Comparison of ENCODE assay signal across 8 cellular contexts in the genomic region with DNA sequence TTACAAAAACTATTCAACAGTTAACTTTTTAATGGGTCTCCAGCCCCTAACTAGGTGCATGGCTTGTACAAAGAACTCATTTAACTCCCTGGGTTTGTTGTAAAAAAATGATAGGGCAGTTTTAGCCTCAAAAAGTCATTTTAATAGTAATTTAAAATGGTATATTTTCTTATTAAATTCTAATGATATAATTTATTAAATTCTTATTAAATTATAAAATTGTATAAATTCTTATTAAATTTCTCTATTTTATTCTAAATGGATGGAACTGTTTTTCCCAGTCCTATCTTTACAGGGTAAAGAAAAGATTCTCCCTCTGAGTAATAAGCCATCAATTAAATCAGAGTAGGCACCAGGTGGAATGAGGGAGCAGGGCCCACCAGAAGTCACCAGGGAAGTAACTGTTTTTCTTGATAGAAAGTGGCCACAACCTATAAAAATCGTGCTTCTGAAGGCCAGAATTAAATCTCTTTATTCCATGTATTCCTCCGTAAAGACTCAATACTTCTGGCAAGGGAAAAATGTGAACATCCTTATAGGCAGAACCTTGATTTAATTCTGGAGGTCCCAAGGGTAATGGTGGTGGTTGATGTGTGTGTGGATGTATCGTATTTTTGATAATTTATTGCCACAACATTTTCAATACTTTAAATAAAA. TPM values are rescaled to one million over a fixed set of nuclear protein-coding genes. Genes with fewer than 3 reads are reported as not detected.
DNase-seq lines count a peak whose midpoint lies in the region; ATAC-seq and TF ChIP-seq lines count a peak whose summit lies in the region.

No MANE protein-coding gene starts in this region.

- TF ChIP-seq CTCF in VCaP (conservative IDR thresholded peaks at IDR 0.05) (no peak), testis (IDR thresholded peaks at IDR 0.05) (no peak)

- DNase-seq in T-helper 2 cell treated with Interferon-gamma antibody and Interleukin-4, amounts not matched to agents 5 μg/mL and 100 μg/mL, for 36 hours (ENCODE audit: low spot score): no peak
- DNase-seq in T-helper 2 cell (no peak), testis (no peak), GM19238 (ENCODE audit: insufficient read length, low spot score) (no peak)

- peak overlapping the region; percentile 62 for H3K9ac ChIP-seq in iPS-15b (ENCODE audit: low read depth, low read length)

- 8 to 9% methylated on average over 3 of the region's 3 CpGs for WGBS in testis, 2 donors

- H3K9me3 Mint-ChIP-seq in T-helper 2 cell treated with Interferon-gamma antibody and Interleukin-4, amounts not matched to agents 5 μg/mL and 100 μg/mL, for 36 hours: no peaks in the 10 kb centered on the region

- no peaks in the 10 kb centered on the region for H3K27me3 Mint-ChIP-seq in T-helper 2 cell treated with Interferon-gamma antibody and Interleukin-4, amounts not matched to agents 5 μg/mL and 100 μg/mL, for 36 hours (ENCODE audit: low read depth)

- peaks cover 5% of the 10 kb centered on the region for H3K36me3 Mint-ChIP-seq in T-helper 2 cell treated with Interferon-gamma antibody and Interleukin-4, amounts not matched to agents 5 μg/mL and 100 μg/mL, for 36 hours (ENCODE audit: low read depth)

- no peak for TF ChIP-seq POLR2A in testis (IDR thresholded peaks at IDR 0.05)

- H3K4me3 Mint-ChIP-seq in T-helper 2 cell treated with Interferon-gamma antibody and Interleukin-4, amounts not matched to agents 5 μg/mL and 100 μg/mL, for 36 hours: peak overlapping the region; percentile 91

- intact Hi-C loops in testis (cut with DNase I; ENCODE audit: low total_unique reads): no loop called here

- ATAC-seq in GM19035 (IDR thresholded peaks at IDR 0.05; ENCODE audit: unreplicated experiment) (no peak), HG02798 (IDR thresholded peaks at IDR 0.05; ENCODE audit: poor library complexity, unreplicated experiment) (no peak)

- H3K4me1 ChIP-seq in iPS-15b (ENCODE audit: control insufficient read depth, insufficient read depth, low read length) (peaks cover 6% of the 10 kb centered on the region), testis (peaks cover 19% of the 10 kb centered on the region)

- H3K36me3 ChIP-seq in iPS-15b (ENCODE audit: control insufficient read depth, insufficient read depth, low read length): no peaks in the 10 kb centered on the region
- H3K36me3 ChIP-seq in testis (ENCODE audit: low read depth, missing control alignments): no peaks in the 10 kb centered on the region

- peaks cover 38% of the 10 kb centered on the region for H3K4me1 Mint-ChIP-seq in T-helper 2 cell treated with Interferon-gamma antibody and Interleukin-4, amounts not matched to agents 5 μg/mL and 100 μg/mL, for 36 hours (ENCODE audit: low read depth)

- no peaks in the 10 kb centered on the region for H3K9me3 ChIP-seq in iPS-15b (ENCODE audit: control insufficient read depth, insufficient read depth, low read length)
- no peaks in the 10 kb centered on the region for H3K9me3 ChIP-seq in testis

- H3K27ac ChIP-seq in VCaP (peak overlapping the region; percentile 87), testis (peak overlapping the region; percentile 96 to 97)

- peak overlapping the region; percentile 87 for H3K4me3 ChIP-seq in iPS-15b (ENCODE audit: low read depth, low read length)
- H3K4me3 ChIP-seq in testis: peak overlapping the region; percentile 77 to 80

- H3K27ac Mint-ChIP-seq in T-helper 2 cell treated with Interferon-gamma antibody and Interleukin-4, amounts not matched to agents 5 μg/mL and 100 μg/mL, for 36 hours: peak overlapping the region; percentile 95

- H3K27me3 ChIP-seq in iPS-15b (ENCODE audit: control insufficient read depth, insufficient read depth, low read length) (peaks cover 6% of the 10 kb centered on the region), testis (no peaks in the 10 kb centered on the region)

RNA-seq across cellular contexts. Expression of a gene that starts 0.8 kb away (rescaled TPM):
- total RNA-seq in testis: 10 to 100 TPM; 10.1 to 25.6 TPM
- polyA plus RNA-seq in testis (ENCODE audit: insufficient read depth, low read depth, low replicate concordance): 27.4 TPM

RNA-seq across cellular contexts. Expression of a gene that starts 2.7 kb away (rescaled TPM):
- 10 to 100 TPM; 17.8 to 22.8 TPM for total RNA-seq in testis
- 58.7 TPM for polyA plus RNA-seq in testis (ENCODE audit: insufficient read depth, low read depth, low replicate concordance)

RNA-seq across cellular contexts. Expression of a gene that starts 26.4 kb away (rescaled TPM):
- 10 to 100 TPM; 20.6 to 31.7 TPM for total RNA-seq in testis
- polyA plus RNA-seq in testis (ENCODE audit: insufficient read depth, low read depth, low replicate concordance): 61.3 TPM

RNA-seq across cellular contexts. Expression of a gene that starts 26.6 kb away (rescaled TPM):
- 100 to 1,000 TPM in 1 of 2 donors, 10 to 100 TPM in 1; 87.5 to 108 TPM for total RNA-seq in testis
- polyA plus RNA-seq in testis (ENCODE audit: insufficient read depth, low read depth, low replicate concordance): 103 TPM
